In genomic region chr6:3334579-3334978, GRCh38 we compare ENCODE assay signal across 13 cellular contexts.
DNase-seq lines count a peak whose midpoint lies in the region; ATAC-seq and TF ChIP-seq lines count a peak whose summit lies in the region.
"Had no signal": no experiment of that assay in that cellular context is flagged by ENCODE, and none has a peak within 500 bp of the region (broad histone marks: within the 10 kb centered on the region; RNA-seq: fewer than 3 reads in every experiment).

No MANE protein-coding gene starts in this region.

- POLR2A ChIA-PET in CD4-positive, alpha-beta T cell (lab: Charles Lee), result no interaction called here

- ATAC-seq in body of pancreas (peak; percentile 87), mucosa of descending colon (peak; percentile 68), GM19463 (IDR thresholded peaks at IDR 0.05; ENCODE audit: unreplicated experiment) (no peak)
- no peak for ATAC-seq in CD4-positive, alpha-beta T cell (ENCODE audit: poor library complexity)
- ATAC-seq: stimulated activated naive B cell treated with anti-CD40 and anti-IgM and Interleukin-4, amounts not matched to agents 10 μg/mL and 1 μg/mL and 100 μg/mL, for 72 hours had no signal

- WGBS in body of pancreas, 2 donors, result 2 to 7% methylated on average over 8 of the region's 8 CpGs

- TF ChIP-seq POLR2A in body of pancreas (IDR thresholded peaks at IDR 0.05), result peak in 2 of 3 donors; percentile 36 to 50

- no peaks in the 10 kb centered on the region for H3K36me3 Mint-ChIP-seq in HFFc6 (ENCODE audit: low read depth)
- H3K36me3 Mint-ChIP-seq in CD4-positive, alpha-beta T cell (ENCODE audit: low read depth), result no peaks in the 10 kb centered on the region
- H3K36me3 Mint-ChIP-seq: stimulated activated naive B cell treated with anti-CD40 and anti-IgM and Interleukin-4, amounts not matched to agents 10 μg/mL and 1 μg/mL and 100 μg/mL, for 72 hours had no signal

- H3K27ac ChIP-seq in body of pancreas, result peak overlapping the region; percentile 66 to 86 (median 83)
- no peak overlapping the region for H3K27ac ChIP-seq in CD4-positive, alpha-beta T cell (ENCODE audit: low read depth, low read length)

- H3K4me3 Mint-ChIP-seq in HFFc6, result no peak overlapping the region
- H3K4me3 Mint-ChIP-seq in CD4-positive, alpha-beta T cell, result no peak overlapping the region
- H3K4me3 Mint-ChIP-seq: stimulated activated naive B cell treated with anti-CD40 and anti-IgM and Interleukin-4, amounts not matched to agents 10 μg/mL and 1 μg/mL and 100 μg/mL, for 72 hours had no signal

- H3K36me3 ChIP-seq in BE2C (no peaks in the 10 kb centered on the region), body of pancreas (replicated peaks in 1 of 2; ENCODE audit: insufficient read depth in 1 of 2, low read depth in 2 of 2) (no peaks in the 10 kb centered on the region), mucosa of descending colon (ENCODE audit: low read depth) (no peaks in the 10 kb centered on the region)

- H3K4me1 ChIP-seq in BE2C, result no peaks in the 10 kb centered on the region
- peaks cover 95% of the 10 kb centered on the region for H3K4me1 ChIP-seq in body of pancreas
- peaks cover 24% of the 10 kb centered on the region for H3K4me1 ChIP-seq in mucosa of descending colon (ENCODE audit: low read depth)

- DNase-seq in BE2C, result peak; percentile 57
- peak; percentile 82 for DNase-seq in NCI-H2227 (lab: John Stamatoyannopoulos, UW; ENCODE audit: unreplicated experiment)
- peak; percentile 95 to 98 (median 96) for DNase-seq in body of pancreas
- DNase-seq in mucosa of descending colon, result peak in 2 of 3 donors; percentile 70 to 74
- DNase-seq in HFFc6, result no peak
- no peak for DNase-seq in activated naive CD4-positive, alpha-beta T cell treated with Interleukin-2 at 50 U/mL for 16 hours
- DNase-seq in CD4-positive, alpha-beta T cell, result no peak
- DNase-seq: amniotic stem cell; H7; NCI-H1930; stimulated activated CD4-positive, alpha-beta T cell treated with anti-CD3 and anti-CD28 coated beads, Interleukin-2, amount 100 ng/mL, for 48 hours; stimulated activated naive B cell treated with anti-CD40 and anti-IgM and Interleukin-4, amounts not matched to agents 10 μg/mL and 1 μg/mL and 100 μg/mL, for 72 hours had no signal

- H3K9me3 ChIP-seq in BE2C (no peaks in the 10 kb centered on the region), body of pancreas (no peaks in the 10 kb centered on the region), mucosa of descending colon (no peaks in the 10 kb centered on the region)
- H3K9me3 ChIP-seq in CD4-positive, alpha-beta T cell (ENCODE audit: control insufficient read depth, low read length), result no peaks in the 10 kb centered on the region

- TF ChIP-seq CTCF in BE2C (IDR thresholded peaks at IDR 0.05; ENCODE audit: low read depth, low read length), result no peak
- no peak for TF ChIP-seq CTCF in body of pancreas (IDR thresholded peaks at IDR 0.05)
- no peak for TF ChIP-seq CTCF in mucosa of descending colon (IDR thresholded peaks at IDR 0.05)
- no peak for TF ChIP-seq CTCF in HFFc6 (IDR thresholded peaks at IDR 0.05)
- no peak for TF ChIP-seq CTCF in CD4-positive, alpha-beta T cell (IDR thresholded peaks at IDR 0.05)

- intact Hi-C loops in body of pancreas (cut with DNase I), result no loop called here
- intact Hi-C loops in mucosa of descending colon (cut with DNase I, micrococcal nuclease), result no loop called here
- intact Hi-C loops in CD4-positive, alpha-beta T cell (cut with DNase I, micrococcal nuclease), result no loop called here

- 0 out of 2 replicates have a peak, but pooled peaks cover 2% of the 10 kb centered on the region for H3K27me3 ChIP-seq in BE2C
- no peaks in the 10 kb centered on the region for H3K27me3 ChIP-seq in body of pancreas
- no peaks in the 10 kb centered on the region for H3K27me3 ChIP-seq in CD4-positive, alpha-beta T cell (ENCODE audit: control insufficient read depth, insufficient read depth, low read length)

- H3K27ac Mint-ChIP-seq in HFFc6, result no peak overlapping the region
- no peak overlapping the region for H3K27ac Mint-ChIP-seq in CD4-positive, alpha-beta T cell
- H3K27ac Mint-ChIP-seq: stimulated activated naive B cell treated with anti-CD40 and anti-IgM and Interleukin-4, amounts not matched to agents 10 μg/mL and 1 μg/mL and 100 μg/mL, for 72 hours had no signal

- H3K27me3 Mint-ChIP-seq in HFFc6 (ENCODE audit: insufficient read depth), result peaks cover 41% of the 10 kb centered on the region
- no peaks in the 10 kb centered on the region for H3K27me3 Mint-ChIP-seq in CD4-positive, alpha-beta T cell

- H3K9me3 Mint-ChIP-seq in HFFc6, result no peaks in the 10 kb centered on the region
- H3K9me3 Mint-ChIP-seq in CD4-positive, alpha-beta T cell, result no peaks in the 10 kb centered on the region
- H3K9me3 Mint-ChIP-seq: stimulated activated naive B cell treated with anti-CD40 and anti-IgM and Interleukin-4, amounts not matched to agents 10 μg/mL and 1 μg/mL and 100 μg/mL, for 72 hours had no signal

- peaks cover 7% of the 10 kb centered on the region; the same call in 1 of the 2 replicates for H3K4me1 Mint-ChIP-seq in HFFc6 (ENCODE audit: low read depth)
- H3K4me1 Mint-ChIP-seq in CD4-positive, alpha-beta T cell (ENCODE audit: low read depth), result peaks cover 20% of the 10 kb centered on the region

- CTCF ChIA-PET in CD4-positive, alpha-beta T cell (lab: Charles Lee), result no interaction called here

- no peak overlapping the region for H3K4me3 ChIP-seq in BE2C (ENCODE audit: low read depth, low read length)
- no peak overlapping the region for H3K4me3 ChIP-seq in body of pancreas
- no peak overlapping the region for H3K4me3 ChIP-seq in mucosa of descending colon

Comparison
In these comparisons a context has a peak if more than half of its experiments do, and no peak if none do; other contexts are left out.
1. DNase-seq: peak in BE2C (single experiment), NCI-H2227 (single experiment), body of pancreas (4 of 4) and mucosa of descending colon (2 of 3); none in HFFc6 (single experiment), activated naive CD4-positive, alpha-beta T cell treated with Interleukin-2 at 50 U/mL for 16 hours (single experiment) and CD4-positive, alpha-beta T cell (0 of 10).
2. ATAC-seq: peak in body of pancreas (single experiment) and mucosa of descending colon (single experiment); none in GM19463 (single experiment) and CD4-positive, alpha-beta T cell (single experiment).